9 cellular contexts compared by ENCODE assay signal in genomic region chr5:168047669-168048111, GRCh38.
A peak's percentile ranks its signal among the peaks of the same experiment; 100 is the strongest.
DNase-seq lines count a peak whose midpoint lies in the region; ATAC-seq lines count a peak whose summit lies in the region.
"Had no signal": no experiment of that assay in that cellular context is flagged by ENCODE, and none has a peak within 500 bp of the region (broad histone marks: within the 10 kb centered on the region; RNA-seq: fewer than 3 reads in every experiment).

No MANE protein-coding gene starts in this region.

- no peaks in the 10 kb centered on the region for H3K27me3 Mint-ChIP-seq in stimulated activated naive B cell treated with anti-CD40 and anti-IgM and Interleukin-4, amounts not matched to agents 10 μg/mL and 1 μg/mL and 100 μg/mL, for 72 hours

- H3K4me3 Mint-ChIP-seq in stimulated activated naive B cell treated with anti-CD40 and anti-IgM and Interleukin-4, amounts not matched to agents 10 μg/mL and 1 μg/mL and 100 μg/mL, for 72 hours: no peak overlapping the region
- H3K4me3 Mint-ChIP-seq: T-helper 1 cell treated with Interleukin-12 subunit alpha and Interleukin-12 subunit beta and Interleukin-4 antibody, amounts not matched to agents 30 μg/mL and 1 μg/mL, for 36 hours had no signal

- H3K9me3 Mint-ChIP-seq in stimulated activated naive B cell treated with anti-CD40 and anti-IgM and Interleukin-4, amounts not matched to agents 10 μg/mL and 1 μg/mL and 100 μg/mL, for 72 hours: no peaks in the 10 kb centered on the region
- H3K9me3 Mint-ChIP-seq: T-helper 1 cell treated with Interleukin-12 subunit alpha and Interleukin-12 subunit beta and Interleukin-4 antibody, amounts not matched to agents 30 μg/mL and 1 μg/mL, for 36 hours had no signal

- H3K27ac Mint-ChIP-seq in stimulated activated naive B cell treated with anti-CD40 and anti-IgM and Interleukin-4, amounts not matched to agents 10 μg/mL and 1 μg/mL and 100 μg/mL, for 72 hours: no peak overlapping the region
- H3K27ac Mint-ChIP-seq: T-helper 1 cell treated with Interleukin-12 subunit alpha and Interleukin-12 subunit beta and Interleukin-4 antibody, amounts not matched to agents 30 μg/mL and 1 μg/mL, for 36 hours had no signal

- ATAC-seq in Right ventricle myocardium superior (ENCODE audit: poor library complexity) (peak; percentile 92), HG02840 (IDR thresholded peaks at IDR 0.05; ENCODE audit: low FRiP score, unreplicated experiment) (no peak), GM21825 (IDR thresholded peaks at IDR 0.05; ENCODE audit: unreplicated experiment) (no peak)
- ATAC-seq in stimulated activated naive B cell treated with anti-CD40 and anti-IgM and Interleukin-4, amounts not matched to agents 10 μg/mL and 1 μg/mL and 100 μg/mL, for 72 hours (replicated peaks): peak; percentile 12 to 19

- H3K4me1 Mint-ChIP-seq in stimulated activated naive B cell treated with anti-CD40 and anti-IgM and Interleukin-4, amounts not matched to agents 10 μg/mL and 1 μg/mL and 100 μg/mL, for 72 hours: peaks cover 1 to 13% of the 10 kb centered on the region in 2 donors

- no peaks in the 10 kb centered on the region for H3K36me3 Mint-ChIP-seq in stimulated activated naive B cell treated with anti-CD40 and anti-IgM and Interleukin-4, amounts not matched to agents 10 μg/mL and 1 μg/mL and 100 μg/mL, for 72 hours

- intact Hi-C loops in Right ventricle myocardium superior (cut with DNase I): no loop called here

- DNase-seq in DMS 273 (lab: John Stamatoyannopoulos, UW; ENCODE audit: unreplicated experiment) (peak; percentile 30), DMS 273 treated with DMSO at 0.1 percent for 48 hours (lab: John Stamatoyannopoulos, UW) (no peak), NCI-H2171 (lab: John Stamatoyannopoulos, UW) (peak; percentile 61), Right ventricle myocardium superior (peak; percentile 84), NK-92 (lab: John Stamatoyannopoulos, UW; ENCODE audit: unreplicated experiment) (no peak)
- no peak for DNase-seq in stimulated activated naive B cell treated with anti-CD40 and anti-IgM and Interleukin-4, amounts not matched to agents 10 μg/mL and 1 μg/mL and 100 μg/mL, for 72 hours

Comparison
In these comparisons a context has a peak if more than half of its experiments do, and no peak if none do; other contexts are left out.
1. DNase-seq: peak in DMS 273 (single experiment), NCI-H2171 (single experiment) and Right ventricle myocardium superior (single experiment); none in DMS 273 treated with DMSO at 0.1 percent for 48 hours (single experiment), stimulated activated naive B cell treated with anti-CD40 and anti-IgM and Interleukin-4, amounts not matched to agents 10 μg/mL and 1 μg/mL and 100 μg/mL, for 72 hours (single experiment) and NK-92 (single experiment).
2. ATAC-seq: peak in Right ventricle myocardium superior (single experiment) and stimulated activated naive B cell treated with anti-CD40 and anti-IgM and Interleukin-4, amounts not matched to agents 10 μg/mL and 1 μg/mL and 100 μg/mL, for 72 hours (2 of 2); none in HG02840 (single experiment) and GM21825 (single experiment).